16 cellular contexts compared by ENCODE assay signal in genomic region chr10:7433861-7434260, GRCh38.
"Had no signal": no experiment of that assay in that cellular context is flagged by ENCODE, and none has a peak within 500 bp of the region (broad histone marks: within the 10 kb centered on the region; RNA-seq: fewer than 3 reads in every experiment).

No MANE protein-coding gene starts in this region.

- H3K4me3 Mint-ChIP-seq: activated CD8-positive, alpha-beta T cell treated with anti-CD3 and anti-CD28 coated beads for 36 hours; activated T-helper 1 cell treated with anti-CD3 and anti-CD28 coated beads, Interleukin-12 subunit alpha, Interleukin-12 subunit beta, Interleukin-2, Interleukin-4 antibody, amounts not matched to agents 30 ng/mL and 10 ng/mL and 1 ng/mL, durations not matched to agents 14 hours and 24 hours and 36 hours; naive thymus-derived CD8-positive, alpha-beta T cell had no signal

- H3K27ac Mint-ChIP-seq: activated CD8-positive, alpha-beta T cell treated with anti-CD3 and anti-CD28 coated beads for 36 hours; activated T-helper 1 cell treated with anti-CD3 and anti-CD28 coated beads, Interleukin-12 subunit alpha, Interleukin-12 subunit beta, Interleukin-2, Interleukin-4 antibody, amounts not matched to agents 30 ng/mL and 10 ng/mL and 1 ng/mL, durations not matched to agents 14 hours and 24 hours and 36 hours had no signal

- H3K9me3 Mint-ChIP-seq: activated CD8-positive, alpha-beta T cell treated with anti-CD3 and anti-CD28 coated beads for 36 hours; activated T-helper 1 cell treated with anti-CD3 and anti-CD28 coated beads, Interleukin-12 subunit alpha, Interleukin-12 subunit beta, Interleukin-2, Interleukin-4 antibody, amounts not matched to agents 30 ng/mL and 10 ng/mL and 1 ng/mL, durations not matched to agents 14 hours and 24 hours and 36 hours; naive thymus-derived CD8-positive, alpha-beta T cell had no signal

- ATAC-seq: activated CD8-positive, alpha-beta T cell treated with anti-CD3 and anti-CD28 coated beads for 36 hours; gastroesophageal sphincter; naive thymus-derived CD8-positive, alpha-beta T cell; stimulated activated naive CD8-positive, alpha-beta T cell treated with anti-CD3 and anti-CD28 coated beads, Interleukin-15, Interleukin-2, amounts not matched to agents 100 U/mL and 50 U/mL, for 24 hours had no signal

- H3K27me3 ChIP-seq: colonic mucosa, upper lobe of left lung had no signal

- H3K4me1 ChIP-seq: colonic mucosa had no signal

- H3K36me3 Mint-ChIP-seq: naive thymus-derived CD8-positive, alpha-beta T cell had no signal

- H3K9me3 ChIP-seq: colonic mucosa, gastroesophageal sphincter, mucosa of descending colon, suprapubic skin, upper lobe of left lung had no signal

- H3K27ac ChIP-seq: colonic mucosa, gastroesophageal sphincter, suprapubic skin, upper lobe of left lung had no signal

- DNase-seq: activated CD4-positive, alpha-beta T cell treated with anti-CD3 and anti-CD28 coated beads for 4 hours; activated CD8-positive, alpha-beta memory T cell treated with anti-CD3 and anti-CD28 coated beads, Interleukin-2, amount 50 U/mL, for 4 hours; activated CD8-positive, alpha-beta T cell treated with anti-CD3 and anti-CD28 coated beads for 36 hours; activated naive CD4-positive, alpha-beta T cell treated with Interleukin-2 at 50 U/mL for 16 hours; colonic mucosa; effector CD4-positive, alpha-beta T cell; naive thymus-derived CD8-positive, alpha-beta T cell; stimulated activated CD4-positive, alpha-beta T cell treated with anti-CD3 and anti-CD28 coated beads, Interleukin-2, amount 100 ng/mL, for 48 hours; stimulated activated naive CD8-positive, alpha-beta T cell treated with anti-CD3 and anti-CD28 coated beads, Interleukin-15, Interleukin-2, amounts not matched to agents 100 U/mL and 50 U/mL, for 24 hours; T-helper 9 cell; upper lobe of left lung had no signal

- H3K36me3 ChIP-seq: colonic mucosa, gastroesophageal sphincter, suprapubic skin, upper lobe of left lung had no signal

- H3K4me3 ChIP-seq: colonic mucosa, gastroesophageal sphincter, lung, mucosa of descending colon, suprapubic skin, upper lobe of left lung had no signal

- H3K27me3 Mint-ChIP-seq: activated CD8-positive, alpha-beta T cell treated with anti-CD3 and anti-CD28 coated beads for 36 hours had no signal
